Comparison of ENCODE assay signal across 8 cellular contexts in the genomic region with DNA sequence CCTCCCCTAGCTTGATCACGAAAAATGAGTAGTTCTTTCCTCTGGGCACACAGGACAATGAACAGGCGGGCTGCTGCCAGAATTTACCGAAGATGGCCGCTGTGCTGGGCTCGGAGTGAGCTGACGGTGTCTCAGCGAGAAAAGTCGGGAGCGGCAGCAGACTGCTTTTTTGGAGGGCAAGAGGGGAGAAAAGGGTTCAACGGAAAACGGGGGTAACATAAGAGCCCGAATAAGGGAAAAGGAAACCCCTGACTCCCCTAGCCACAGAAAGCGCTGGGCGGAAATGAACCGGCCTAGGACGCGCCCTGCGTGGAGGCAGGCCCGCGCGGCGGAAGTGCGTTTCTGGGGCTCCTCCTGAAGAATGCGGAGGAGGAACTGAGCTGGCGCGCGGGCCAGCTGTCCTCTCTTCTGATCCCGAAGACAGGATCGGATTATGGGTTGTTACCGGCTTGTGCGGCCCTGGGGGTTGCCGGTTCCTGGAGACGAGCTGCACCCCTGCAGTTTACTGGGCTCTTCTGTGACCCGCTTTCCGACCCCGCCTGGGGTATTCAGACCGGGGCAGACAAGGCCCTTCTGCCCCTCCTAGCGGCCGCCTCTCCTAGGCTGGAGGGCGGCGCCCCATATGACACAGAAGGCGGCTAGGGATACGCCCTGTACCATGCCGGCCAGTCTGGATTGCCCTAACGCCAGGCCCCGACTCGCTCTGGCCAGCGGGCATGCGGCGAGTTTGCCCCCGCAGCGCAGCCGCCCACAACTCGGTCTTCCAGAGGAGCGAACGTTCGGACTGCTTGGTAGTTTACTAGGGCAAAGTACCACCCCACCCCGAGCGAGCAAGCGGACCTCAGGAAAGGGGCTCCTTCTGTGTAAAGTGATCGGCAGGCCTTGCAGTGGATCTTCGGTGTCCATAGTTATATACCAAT.
A peak's percentile ranks its signal among the peaks of the same experiment; 100 is the strongest.
DNase-seq lines count a peak whose midpoint lies in the region; ATAC-seq lines count a peak whose summit lies in the region.

No MANE protein-coding gene starts in this region.

- ATAC-seq in GM18867 (IDR thresholded peaks at IDR 0.05; ENCODE audit: unreplicated experiment) = peak; percentile 92
- ATAC-seq in HG03097 (IDR thresholded peaks at IDR 0.05; ENCODE audit: low FRiP score, unreplicated experiment) = peak; percentile 83

- DNase-seq in AG08395 (ENCODE audit: low spot score) = peak; percentile 86
- DNase-seq in NCI-H2227 treated with DMSO at 0.1 percent for 48 hours (lab: John Stamatoyannopoulos, UW) = peak; percentile 98
- peak; percentile 63 for DNase-seq in activated CD4-positive, CD25-positive, alpha-beta regulatory T cell treated with anti-CD3 and anti-CD28 coated beads, Interleukin-2, amount 50 U/mL, for 16 hours (ENCODE audit: low read depth, low spot score)
- peak; percentile 86 for DNase-seq in cerebellar cortex (ENCODE audit: low spot score)
- DNase-seq in kidney glomerular epithelial cell (lab: John Stamatoyannopoulos, UW) = peak; percentile 91
- peak; percentile 56 for DNase-seq in stimulated activated CD4-positive, alpha-beta T cell treated with anti-CD3 and anti-CD28 coated beads, Interleukin-1b, Interleukin-23, amount 100 ng/mL, for 1 hour (ENCODE audit: low read depth in 2 of 2)

Comparison
In these comparisons a context has a peak if more than half of its experiments do, and no peak if none do; other contexts are left out.
1. Peak in every context shown above with its lines: DNase-seq and ATAC-seq.